ENCODE assay signal across 8 cellular contexts in genomic region chr6:118650500-118651281, GRCh38. TPM values are rescaled to one million over a fixed set of nuclear protein-coding genes. Genes with fewer than 3 reads are reported as not detected.
DNase-seq lines count a peak whose midpoint lies in the region; ATAC-seq and TF ChIP-seq lines count a peak whose summit lies in the region.

No MANE protein-coding gene starts in this region.

- peaks cover 24% of the 10 kb centered on the region for H3K79me2 ChIP-seq in parathyroid adenoma

- CTCF ChIA-PET in CD4-positive, alpha-beta T cell (lab: Charles Lee): interaction anchor here (0.8 to 1.9 kb wide), 8 partner anchors 11 to 150 kb away, joined by 3 to 7 read pairs (median 4); no protein-coding TSS in a partner anchor
- CTCF ChIA-PET in RWPE1 (lab: Yijun Ruan, JAX): no interaction called here

- no peaks in the 10 kb centered on the region for H3K36me3 ChIP-seq in parathyroid adenoma (ENCODE audit: control insufficient read depth, insufficient read depth, low read length)

- peaks cover 10% of the 10 kb centered on the region for H3K36me3 Mint-ChIP-seq in CD4-positive, alpha-beta T cell (ENCODE audit: low read depth)
- H3K36me3 Mint-ChIP-seq in activated naive CD4-positive, alpha-beta T cell treated with anti-CD3 and anti-CD28 coated beads, Interleukin-2, amount 50 U/mL, for 72 hours: peaks cover 7 to 8% of the 10 kb centered on the region in 2 donors

- no peaks in the 10 kb centered on the region for H3K27me3 Mint-ChIP-seq in CD4-positive, alpha-beta T cell

- H3K4me1 Mint-ChIP-seq in CD4-positive, alpha-beta T cell (ENCODE audit: low read depth): peaks cover 52% of the 10 kb centered on the region

- H3K9me3 Mint-ChIP-seq in CD4-positive, alpha-beta T cell: no peaks in the 10 kb centered on the region
- no peaks in the 10 kb centered on the region for H3K9me3 Mint-ChIP-seq in activated naive CD4-positive, alpha-beta T cell treated with anti-CD3 and anti-CD28 coated beads, Interleukin-2, amount 50 U/mL, for 72 hours

- peak in 9 of 10 experiments; percentile 9 to 48 (median 28) for DNase-seq in CD4-positive, alpha-beta T cell
- DNase-seq in RWPE1 (ENCODE audit: low spot score) (peak; percentile 31), Right ventricle myocardium superior (peak; percentile 65), HPDE6-E6E7 (ENCODE audit: extremely low spot score) (no peak)
- DNase-seq in activated naive CD4-positive, alpha-beta T cell treated with anti-CD3 and anti-CD28 coated beads, Interleukin-2, amount 50 U/mL, for 72 hours (ENCODE audit: low spot score in 2 of 2): peak; percentile 57 to 64

- peak overlapping the region; percentile 92 for H2AFZ ChIP-seq in parathyroid adenoma

- peak overlapping the region; percentile 91 for H3K27ac Mint-ChIP-seq in CD4-positive, alpha-beta T cell
- H3K27ac Mint-ChIP-seq in activated naive CD4-positive, alpha-beta T cell treated with anti-CD3 and anti-CD28 coated beads, Interleukin-2, amount 50 U/mL, for 72 hours: peak overlapping the region; percentile 93 to 95

- no peaks in the 10 kb centered on the region for H3K27me3 ChIP-seq in CD4-positive, alpha-beta T cell (ENCODE audit: control insufficient read depth, insufficient read depth, low read length)
- no peaks in the 10 kb centered on the region for H3K27me3 ChIP-seq in parathyroid adenoma (ENCODE audit: control insufficient read depth, insufficient read depth, low read length)

- TF ChIP-seq POLR2A in GM19193 (IDR thresholded peaks at IDR 0.05; ENCODE audit: extremely low read depth, insufficient read depth, insufficient read length): peak; percentile 28

- H3K4me2 ChIP-seq in parathyroid adenoma (ENCODE audit: low read length): peak overlapping the region; percentile 84

- H3K27ac ChIP-seq in CD4-positive, alpha-beta T cell (ENCODE audit: low read depth, low read length): peak overlapping the region; percentile 87
- H3K27ac ChIP-seq in RWPE1 (peak overlapping the region; percentile 89), parathyroid adenoma (peak overlapping the region; percentile 93)

- H3K9ac ChIP-seq in parathyroid adenoma: peak overlapping the region; percentile 91

- H3K4me1 ChIP-seq in parathyroid adenoma: no peaks in the 10 kb centered on the region

- POLR2A ChIA-PET in CD4-positive, alpha-beta T cell (lab: Charles Lee): interaction anchor here (0.6 to 3.0 kb wide), 22 partner anchors 9 to 285 kb away, joined by 3 to 64 read pairs (median 4); no protein-coding TSS in a partner anchor
- POLR2A ChIA-PET in RWPE1 (lab: Yijun Ruan, JAX; ENCODE audit: low non-redundant PET): no interaction called here

- TF ChIP-seq CTCF in CD4-positive, alpha-beta T cell (IDR thresholded peaks at IDR 0.05): no peak
- no peak for TF ChIP-seq CTCF in RWPE1 (conservative IDR thresholded peaks at IDR 0.05; ENCODE audit: low read depth)
- TF ChIP-seq CTCF in parathyroid adenoma (IDR thresholded peaks at IDR 0.05): no peak

- H3K4me3 ChIP-seq in parathyroid adenoma (ENCODE audit: low read depth, low read length): peak overlapping the region; percentile 80

- intact Hi-C loops in CD4-positive, alpha-beta T cell (cut with DNase I, micrococcal nuclease): loop anchor here (1.0 to 10.0 kb wide), 7 partner anchors 60 to 244 kb away; partner anchors contain the start of gene ASF1A (in 2 of the 2)
- intact Hi-C loops in Right ventricle myocardium superior (cut with DNase I): no loop called here

- peak; percentile 15 for ATAC-seq in CD4-positive, alpha-beta T cell (ENCODE audit: poor library complexity)
- peak; percentile 36 for ATAC-seq in HG03280 (IDR thresholded peaks at IDR 0.05; ENCODE audit: unreplicated experiment)
- peak; percentile 45 to 48 for ATAC-seq in activated naive CD4-positive, alpha-beta T cell treated with anti-CD3 and anti-CD28 coated beads, Interleukin-2, amount 50 U/mL, for 72 hours
- ATAC-seq in Right ventricle myocardium superior (ENCODE audit: poor library complexity): peak; percentile 67

- peak overlapping the region; percentile 91 for H3K4me3 Mint-ChIP-seq in CD4-positive, alpha-beta T cell

- no peaks in the 10 kb centered on the region for H3K9me3 ChIP-seq in CD4-positive, alpha-beta T cell (ENCODE audit: control insufficient read depth, low read length)
- no peaks in the 10 kb centered on the region for H3K9me3 ChIP-seq in parathyroid adenoma (ENCODE audit: control insufficient read depth, low read length)

RNA-seq across cellular contexts. Expression of gene CEP85L, which starts 0.7 kb away (rescaled TPM):
- total RNA-seq in CD4-positive, alpha-beta T cell: 10 to 100 TPM; 76.2 to 80.7 TPM
- total RNA-seq in activated naive CD4-positive, alpha-beta T cell treated with anti-CD3 and anti-CD28 coated beads, Interleukin-2, amount 50 U/mL, for 72 hours: 10 to 100 TPM; 38.5 to 41.3 TPM
- 17.6 TPM for total RNA-seq in Right ventricle myocardium superior

Comparison
In these comparisons a context has a peak if more than half of its experiments do, and no peak if none do; other contexts are left out.
1. ATAC-seq: peak in every context shown above with its lines; median percentile 67 in Right ventricle myocardium superior; 46 in activated naive CD4-positive, alpha-beta T cell treated with anti-CD3 and anti-CD28 coated beads, Interleukin-2, amount 50 U/mL, for 72 hours; 36 in HG03280; 15 in CD4-positive, alpha-beta T cell.